ENCODE assay signal across 1 cellular context in genomic region chr11:72431846-72432245, GRCh38.
TF ChIP-seq lines count a peak whose summit lies in the region.

No MANE protein-coding gene starts in this region.

TF ChIP-seq in HepG2, 621 proteins besides CTCF, POLR2A, EP300 and RAD21:
- TF ChIP-seq HINFP (CRISPR knock-in tag; IDR thresholded peaks at IDR 0.05; ENCODE audit: low read depth) (no peak), FLYWCH1 (CRISPR knock-in tag; IDR thresholded peaks at IDR 0.05) (no peak), THAP7 (CRISPR knock-in tag; IDR thresholded peaks at IDR 0.05) (no peak), HNF4A (CRISPR knock-in tag; IDR thresholded peaks at IDR 0.05) (peak; percentile 44), ZNF329 (CRISPR knock-in tag; IDR thresholded peaks at IDR 0.05; ENCODE audit: low read depth) (no peak), ZNF430 (CRISPR knock-in tag; IDR thresholded peaks at IDR 0.05) (0 out of 2 replicates have a peak, but pooled peaks have one; percentile 30), ZNF747 (CRISPR knock-in tag; IDR thresholded peaks at IDR 0.05; ENCODE audit: borderline replicate concordance) (no peak), ZNF792 (CRISPR knock-in tag; IDR thresholded peaks at IDR 0.05) (no peak), ZBTB37 (CRISPR knock-in tag; IDR thresholded peaks at IDR 0.05) (peak; percentile 34; the same call in 1 of the 2 replicates), ZNF280B (CRISPR knock-in tag; IDR thresholded peaks at IDR 0.05; ENCODE audit: borderline replicate concordance) (no peak)
